In the genomic region with DNA sequence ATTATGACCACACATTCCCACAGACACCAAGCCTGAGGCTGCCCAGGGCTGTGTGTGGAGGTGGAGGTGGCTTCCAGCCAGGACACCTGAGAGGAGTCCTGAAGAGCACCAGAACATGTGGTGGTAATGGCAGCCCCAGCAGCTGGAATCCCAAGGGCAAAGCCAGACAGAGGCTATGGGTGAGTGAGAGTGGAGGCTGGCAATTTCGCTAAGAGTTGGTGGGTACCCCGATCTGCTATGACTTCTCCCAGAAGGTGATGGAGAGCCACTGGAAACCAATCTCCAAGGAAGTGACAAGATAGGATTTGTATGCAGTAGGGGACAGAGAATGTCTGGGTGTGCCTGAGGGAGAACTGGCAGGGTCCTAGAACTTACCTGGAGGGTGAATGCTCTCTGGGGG, we compare ENCODE assay signal across 19 cellular contexts.
DNase-seq lines count a peak whose midpoint lies in the region; ATAC-seq and TF ChIP-seq lines count a peak whose summit lies in the region.
"Had no signal": no experiment of that assay in that cellular context is flagged by ENCODE, and none has a peak within 500 bp of the region (broad histone marks: within the 10 kb centered on the region; RNA-seq: fewer than 3 reads in every experiment).

No MANE protein-coding gene starts in this region.

- peaks cover 7% of the 10 kb centered on the region for H3F3A ChIP-seq in DOHH2 (ENCODE audit: control insufficient read depth, insufficient read depth)

- H3K27me3 Mint-ChIP-seq in activated B cell treated with CpG ODN at 0.5 μM for 24 hours (no peaks in the 10 kb centered on the region), progenitor cell of endocrine pancreas (no peaks in the 10 kb centered on the region), endodermal cell (ENCODE audit: insufficient read depth) (no peaks in the 10 kb centered on the region)
- no peaks in the 10 kb centered on the region for H3K27me3 Mint-ChIP-seq in stimulated activated naive B cell treated with anti-CD40 and anti-IgM and Interleukin-4, amounts not matched to agents 10 μg/mL and 1 μg/mL and 100 μg/mL, for 72 hours
- H3K27me3 Mint-ChIP-seq: CD4-positive, alpha-beta T cell had no signal

- no peak for TF ChIP-seq POLR2A in stomach (IDR thresholded peaks at IDR 0.05)

- H3K4me1 ChIP-seq in DOHH2 (ENCODE audit: control insufficient read depth, low read length) (peaks cover 25% of the 10 kb centered on the region), stomach (peaks cover 0 to 6% (median 0%) of the 10 kb centered on the region in 4 donors), endodermal cell (ENCODE audit: control insufficient read depth, insufficient read depth, low read length) (no peaks in the 10 kb centered on the region)

- peaks cover 3% of the 10 kb centered on the region for H3K9me3 Mint-ChIP-seq in activated B cell treated with CpG ODN at 0.5 μM for 24 hours
- peaks cover 2 to 3% of the 10 kb centered on the region in 2 donors for H3K9me3 Mint-ChIP-seq in stimulated activated naive B cell treated with anti-CD40 and anti-IgM and Interleukin-4, amounts not matched to agents 10 μg/mL and 1 μg/mL and 100 μg/mL, for 72 hours
- no peaks in the 10 kb centered on the region for H3K9me3 Mint-ChIP-seq in progenitor cell of endocrine pancreas (ENCODE audit: low read depth)
- H3K9me3 Mint-ChIP-seq in endodermal cell, result no peaks in the 10 kb centered on the region
- H3K9me3 Mint-ChIP-seq: CD4-positive, alpha-beta T cell; GM23338 had no signal

- POLR2A ChIA-PET in activated B cell treated with CpG ODN at 0.5 μM for 24 hours (lab: Charles Lee), result interaction anchor here (0.6 to 6.2 kb wide), 10 partner anchors 10 to 242 kb away, joined by 3 to 66 read pairs (median 6); a partner anchor contains a TSS

- ATAC-seq in activated B cell treated with CpG ODN at 0.5 μM for 24 hours (ENCODE audit: low read depth), result no peak
- no peak for ATAC-seq in left lobe of liver
- ATAC-seq in stimulated activated naive B cell treated with anti-CD40 and anti-IgM and Interleukin-4, amounts not matched to agents 10 μg/mL and 1 μg/mL and 100 μg/mL, for 72 hours (replicated peaks), result no peak
- ATAC-seq: HCT116, Right ventricle myocardium inferior had no signal

- WGBS in stomach, 5 donors, result 96 to 100% (median 98%) methylated on average over 2 of the region's 2 CpGs
- WGBS in endodermal cell (ENCODE audit: insufficient coverage in 1 of 2, insufficient read length in 1 of 2), 2 experiments, result 93 to 95% methylated on average over 2 of the region's 2 CpGs

- H3K9me2 ChIP-seq in DOHH2 (replicated peaks; ENCODE audit: control insufficient read depth, low read length), result no peaks in the 10 kb centered on the region

- H3K9ac ChIP-seq in endodermal cell (ENCODE audit: extremely low read depth, low read length, poor library complexity, severe bottlenecking), result no peak overlapping the region

- H3K36me3 ChIP-seq in DOHH2 (ENCODE audit: control insufficient read depth, low read length) (peaks cover 78% of the 10 kb centered on the region), stomach (peaks cover 59 to 100% (median 95%) of the 10 kb centered on the region in 4 donors), endodermal cell (ENCODE audit: control insufficient read depth, insufficient read depth, low read length) (peaks cover 77% of the 10 kb centered on the region)

- H3K27ac Mint-ChIP-seq in activated B cell treated with CpG ODN at 0.5 μM for 24 hours, result peak overlapping the region; percentile 95
- peak overlapping the region; percentile 90 for H3K27ac Mint-ChIP-seq in stimulated activated naive B cell treated with anti-CD40 and anti-IgM and Interleukin-4, amounts not matched to agents 10 μg/mL and 1 μg/mL and 100 μg/mL, for 72 hours
- no peak overlapping the region for H3K27ac Mint-ChIP-seq in progenitor cell of endocrine pancreas
- no peak overlapping the region for H3K27ac Mint-ChIP-seq in endodermal cell
- H3K27ac Mint-ChIP-seq: CD4-positive, alpha-beta T cell; GM23338 had no signal

- H3K4me3 Mint-ChIP-seq in activated B cell treated with CpG ODN at 0.5 μM for 24 hours, result peak overlapping the region; percentile 71
- peak overlapping the region; percentile 31 to 59 for H3K4me3 Mint-ChIP-seq in stimulated activated naive B cell treated with anti-CD40 and anti-IgM and Interleukin-4, amounts not matched to agents 10 μg/mL and 1 μg/mL and 100 μg/mL, for 72 hours
- no peak overlapping the region for H3K4me3 Mint-ChIP-seq in progenitor cell of endocrine pancreas (ENCODE audit: low read depth)
- H3K4me3 Mint-ChIP-seq in endodermal cell, result no peak overlapping the region
- H3K4me3 Mint-ChIP-seq: CD4-positive, alpha-beta T cell; GM23338 had no signal

- no peak for TF ChIP-seq EP300 in stomach (IDR thresholded peaks at IDR 0.05)

- H3K4me3 ChIP-seq in DOHH2 (ENCODE audit: low read length), result no peak overlapping the region
- H3K4me3 ChIP-seq in stomach, result no peak overlapping the region
- H3K4me3 ChIP-seq in endodermal cell (ENCODE audit: low read length), result no peak overlapping the region
- H3K4me3 ChIP-seq: GM23338 had no signal

- no peak overlapping the region for H3K4me2 ChIP-seq in DOHH2 (ENCODE audit: low read length)
- H3K4me2 ChIP-seq: GM23338 had no signal

- intact Hi-C loops in activated B cell treated with CpG ODN at 0.5 μM for 24 hours (cut with micrococcal nuclease), result loop anchor here (2.0 to 5.0 kb wide), 7 partner anchors 41 to 262 kb away; a partner anchor contains a TSS
- intact Hi-C loops in stomach (cut with DNase I; ENCODE audit: low total_unique reads), result no loop called here

- H3K9me3 ChIP-seq in DOHH2 (ENCODE audit: control insufficient read depth, insufficient read depth, low read length), result no peaks in the 10 kb centered on the region
- no peaks in the 10 kb centered on the region for H3K9me3 ChIP-seq in stomach
- H3K9me3 ChIP-seq in endodermal cell (ENCODE audit: control insufficient read depth, low read length), result no peaks in the 10 kb centered on the region

- H3K27me3 ChIP-seq in DOHH2 (ENCODE audit: control insufficient read depth, low read length), result no peaks in the 10 kb centered on the region
- H3K27me3 ChIP-seq in stomach, result no peaks in the 10 kb centered on the region
- no peaks in the 10 kb centered on the region for H3K27me3 ChIP-seq in endodermal cell (ENCODE audit: control insufficient read depth, insufficient read depth, low read length, poor library complexity, severe bottlenecking)

- CTCF ChIA-PET in activated B cell treated with CpG ODN at 0.5 μM for 24 hours (lab: Charles Lee), result interaction anchor here (1.1 to 1.7 kb wide), 3 partner anchors 69 to 182 kb away, joined by 3 to 4 read pairs (median 3); a partner anchor contains a TSS

- no peaks in the 10 kb centered on the region for H3K79me2 ChIP-seq in DOHH2 (ENCODE audit: control insufficient read depth, low read length)

- no peak for TF ChIP-seq CTCF in DOHH2 (IDR thresholded peaks at IDR 0.05; ENCODE audit: low read depth, low read length, poor library complexity, severe bottlenecking)
- no peak for TF ChIP-seq CTCF in activated B cell treated with CpG ODN at 0.5 μM for 24 hours (IDR thresholded peaks at IDR 0.05)
- TF ChIP-seq CTCF in stomach (IDR thresholded peaks at IDR 0.05), result no peak
- no peak for TF ChIP-seq CTCF in progenitor cell of endocrine pancreas (IDR thresholded peaks at IDR 0.05; ENCODE audit: unreplicated experiment)
- TF ChIP-seq CTCF in endodermal cell (conservative IDR thresholded peaks at IDR 0.05), result no peak

- peaks cover 81% of the 10 kb centered on the region for H3K36me3 Mint-ChIP-seq in activated B cell treated with CpG ODN at 0.5 μM for 24 hours (ENCODE audit: low read depth)
- H3K36me3 Mint-ChIP-seq in stimulated activated naive B cell treated with anti-CD40 and anti-IgM and Interleukin-4, amounts not matched to agents 10 μg/mL and 1 μg/mL and 100 μg/mL, for 72 hours, result peaks cover 74 to 77% of the 10 kb centered on the region in 2 donors
- H3K36me3 Mint-ChIP-seq in progenitor cell of endocrine pancreas (ENCODE audit: insufficient read depth), result peaks cover 18% of the 10 kb centered on the region
- H3K36me3 Mint-ChIP-seq in endodermal cell (ENCODE audit: low read depth), result peaks cover 59% of the 10 kb centered on the region

- no peak for DNase-seq in activated B cell treated with CpG ODN at 0.5 μM for 24 hours
- DNase-seq in left lobe of liver (ENCODE audit: low spot score), result peak; percentile 39
- no peak for DNase-seq in stimulated activated naive B cell treated with anti-CD40 and anti-IgM and Interleukin-4, amounts not matched to agents 10 μg/mL and 1 μg/mL and 100 μg/mL, for 72 hours
- no peak for DNase-seq in stomach
- DNase-seq in mucosa of gallbladder (ENCODE audit: low spot score), result no peak
- DNase-seq in progenitor cell of endocrine pancreas (ENCODE audit: low spot score, unreplicated experiment), result no peak
- DNase-seq in endodermal cell, result no peak
- DNase-seq: ACHN; AML-193; Calu3; CD4-positive, alpha-beta T cell; KG1; NCI-H1417 treated with DMSO at 0.1 percent for 48 hours; NCI-H1930; NCI-H446 treated with DMSO at 0.1 percent for 48 hours had no signal

- H3K4me1 Mint-ChIP-seq in activated B cell treated with CpG ODN at 0.5 μM for 24 hours (peaks cover 75% of the 10 kb centered on the region), progenitor cell of endocrine pancreas (ENCODE audit: low read depth) (peaks cover 2% of the 10 kb centered on the region), endodermal cell (no peaks in the 10 kb centered on the region)
- peaks cover 46 to 65% of the 10 kb centered on the region in 2 donors for H3K4me1 Mint-ChIP-seq in stimulated activated naive B cell treated with anti-CD40 and anti-IgM and Interleukin-4, amounts not matched to agents 10 μg/mL and 1 μg/mL and 100 μg/mL, for 72 hours
- H3K4me1 Mint-ChIP-seq: GM23338 had no signal

- peak overlapping the region; percentile 75; the same call in 1 of the 2 replicates for H3K27ac ChIP-seq in DOHH2 (ENCODE audit: low read depth, low read length)
- no peak overlapping the region for H3K27ac ChIP-seq in stomach
- H3K27ac ChIP-seq in endodermal cell (ENCODE audit: low read depth, low read length), result no peak overlapping the region

- H4K20me1 ChIP-seq in DOHH2 (ENCODE audit: control insufficient read depth, insufficient read depth, low read depth, low read length), result peaks cover 15% of the 10 kb centered on the region; the same call in 1 of the 2 replicates

Comparison
In these comparisons a context has a peak if more than half of its experiments do, and no peak if none do; other contexts are left out.
1. H3K27ac Mint-ChIP-seq: peak in activated B cell treated with CpG ODN at 0.5 μM for 24 hours (single experiment) and stimulated activated naive B cell treated with anti-CD40 and anti-IgM and Interleukin-4, amounts not matched to agents 10 μg/mL and 1 μg/mL and 100 μg/mL, for 72 hours (single experiment); none in progenitor cell of endocrine pancreas (single experiment) and endodermal cell (single experiment).
2. H3K4me3 Mint-ChIP-seq: peak in activated B cell treated with CpG ODN at 0.5 μM for 24 hours (single experiment) and stimulated activated naive B cell treated with anti-CD40 and anti-IgM and Interleukin-4, amounts not matched to agents 10 μg/mL and 1 μg/mL and 100 μg/mL, for 72 hours (2 of 2); none in progenitor cell of endocrine pancreas (single experiment) and endodermal cell (single experiment).